ENCODE assay signal across 30 cellular contexts in genomic region chr12:4325984-4326383, GRCh38. TPM values are rescaled to one million over a fixed set of nuclear protein-coding genes. Genes with fewer than 3 reads are reported as not detected.
DNase-seq lines count a peak whose midpoint lies in the region; ATAC-seq, FAIRE-seq and TF ChIP-seq lines count a peak whose summit lies in the region.
"Had no signal": no experiment of that assay in that cellular context is flagged by ENCODE, and none has a peak within 500 bp of the region (broad histone marks: within the 10 kb centered on the region; RNA-seq: fewer than 3 reads in every experiment).

No MANE protein-coding gene starts in this region.

- H3K4me1 Mint-ChIP-seq in neural crest cell = peaks cover 36% of the 10 kb centered on the region

- DNase-seq in Right ventricle myocardium superior = no peak
- DNase-seq in cardiac septum (ENCODE audit: low spot score) = no peak
- DNase-seq in GM12878 (ENCODE audit: low read depth, low spot score) = no peak
- DNase-seq in neural crest cell (ENCODE audit: low read depth, low spot score) = no peak
- DNase-seq in transverse colon = no peak
- no peak for DNase-seq in activated effector memory CD4-positive, alpha-beta T cell treated with anti-CD3 and anti-CD28 coated beads, Interleukin-2, amount 50 U/mL, for 16 hours
- no peak for DNase-seq in OCI-LY7 (ENCODE audit: low spot score)
- DNase-seq in Kasumi-1 (lab: John Stamatoyannopoulos, UW) = no peak
- DNase-seq: 8988T; ACHN; BE2C; DMS153; DND-41; HCEC 1CT; NCI-H1105; NCI-H2029; NCI-H446 treated with DMSO at 0.1 percent for 48 hours; NCI-H526; NCI-H82; NK-92 treated with Interleukin-12 subunit alpha and Interleukin-12 subunit beta, amount 100 ng/mL, for 24 hours; PC-9 had no signal

- H3K36me3 ChIP-seq in GM12878 (ENCODE audit: control insufficient read depth in 2 of 2, insufficient read depth in 2 of 2, low read length in 1 of 2) (no peaks in the 10 kb centered on the region; a peak in 1 of 4 replicates), transverse colon (no peaks in the 10 kb centered on the region), OCI-LY7 (ENCODE audit: insufficient read depth, low read length) (peaks cover 41% of the 10 kb centered on the region)
- H3K36me3 ChIP-seq: BE2C had no signal

- peak overlapping the region; percentile 69 for H3K4me3 Mint-ChIP-seq in neural crest cell
- H3K4me3 Mint-ChIP-seq: CD14-positive monocyte, IgD-negative memory B cell had no signal

- RAD21 ChIA-PET in GM12878 (lab: Charles Lee; ENCODE audit: unreplicated experiment) = interaction anchor here (0.6 to 1.6 kb wide), 3 partner anchors 49 to 361 kb away, joined by 4 to 6 read pairs (median 5); no protein-coding TSS in a partner anchor

- H3K27ac ChIP-seq in GM12878 (ENCODE audit: control insufficient read depth, insufficient read depth) (no peak overlapping the region), transverse colon (peak overlapping the region in 3 of 4 donors; percentile 3 to 21 (median 6)), OCI-LY7 (ENCODE audit: low read depth, low read length, poor library complexity, severe bottlenecking) (no peak overlapping the region)
- H3K27ac ChIP-seq: HL-60, KMS-11, PC-9, SJSA1 had no signal

- FAIRE-seq in GM12878 (lab: Jason Lieb, UNC) = no peak
- FAIRE-seq: GM19239, H1 had no signal

- TF ChIP-seq POLR2A in GM12878 (IDR thresholded peaks at IDR 0.05; ENCODE audit: low read depth, low read length) (no peak), transverse colon (IDR thresholded peaks at IDR 0.05) (no peak)

- no peak overlapping the region for H3K27ac Mint-ChIP-seq in neural crest cell (ENCODE audit: unreplicated experiment)
- H3K27ac Mint-ChIP-seq: CD14-positive monocyte had no signal

- H4K20me1 ChIP-seq in GM12878 (ENCODE audit: control insufficient read depth, insufficient read depth) (no peaks in the 10 kb centered on the region), OCI-LY7 (ENCODE audit: insufficient read depth, low read length) (peaks cover 9% of the 10 kb centered on the region; the same call in 1 of the 2 replicates)

- H3K79me2 ChIP-seq in GM12878 (ENCODE audit: control insufficient read depth, insufficient read depth, low read length) (peaks cover 60% of the 10 kb centered on the region), OCI-LY7 (ENCODE audit: insufficient read depth, low read depth, low read length) (peaks cover 94% of the 10 kb centered on the region; the same call in 1 of the 2 replicates)

- no peak overlapping the region for H3K9ac ChIP-seq in GM12878 (ENCODE audit: control insufficient read depth, insufficient read depth, low read length)
- H3K9ac ChIP-seq: KMS-11 had no signal

- intact Hi-C loops in Right ventricle myocardium superior (cut with DNase I) (no loop called here), cardiac septum (cut with DNase I) (no loop called here), GM12878 (cut with micrococcal nuclease; ENCODE audit: unreplicated experiment) (no loop called here), transverse colon (cut with DNase I; ENCODE audit: low total_unique reads) (no loop called here), OCI-LY7 (cut with micrococcal nuclease; ENCODE audit: unreplicated experiment) (no loop called here)

- no peaks in the 10 kb centered on the region for H3K9me2 ChIP-seq in OCI-LY7 (ENCODE audit: insufficient read depth, low read length)

- in situ Hi-C loops in GM12878 (cut with MboI) (no loop called here), transverse colon (cut with MboI; ENCODE audit: low pct_ligation_motif_present in 1 of 4, low pct_unique_long_range_greater_than_20kb in 1 of 4, low sequenced_read_pairs in 3 of 4) (no loop called here)

- H3K36me3 Mint-ChIP-seq in neural crest cell (ENCODE audit: low read depth) = peaks cover 3% of the 10 kb centered on the region

- TF ChIP-seq CTCF in GM12878 (IDR thresholded peaks at IDR 0.05 in 2 of 3, conservative IDR thresholded peaks at IDR 0.05 in 1 of 3; ENCODE audit: control insufficient read depth in 2 of 3, extremely low read depth in 1 of 3, insufficient read depth in 1 of 3, low read depth in 3 of 3, low read length in 3 of 3) (no peak), neural crest cell (conservative IDR thresholded peaks at IDR 0.05) (no peak), transverse colon (IDR thresholded peaks at IDR 0.05) (no peak), OCI-LY7 (conservative IDR thresholded peaks at IDR 0.05; ENCODE audit: low read length) (no peak)

- H3K4me2 ChIP-seq in GM12878 (ENCODE audit: control insufficient read depth, insufficient read depth) = no peak overlapping the region
- H3K4me2 ChIP-seq in OCI-LY7 (ENCODE audit: low read length) = no peak overlapping the region
- H3K4me2 ChIP-seq: KMS-11, PC-9 had no signal

- SMC1A ChIA-PET in GM12878 (lab: Charles Lee; ENCODE audit: uncharacterized antibody, unreplicated experiment) = interaction anchor here (0.5 to 1.9 kb wide), 5 partner anchors 14 to 616 kb away, joined by 3 to 9 read pairs (median 3); no protein-coding TSS in a partner anchor

- H3K9me3 Mint-ChIP-seq in neural crest cell = no peaks in the 10 kb centered on the region
- H3K9me3 Mint-ChIP-seq: CD14-positive monocyte, IgD-negative memory B cell had no signal

- H3K4me1 ChIP-seq in GM12878 (ENCODE audit: control insufficient read depth, insufficient read depth, low read length) (peaks cover 3% of the 10 kb centered on the region; the same call in 1 of the 2 replicates), transverse colon (peaks cover 5 to 40% (median 20%) of the 10 kb centered on the region in 4 donors), OCI-LY7 (ENCODE audit: insufficient read depth, low read length, poor library complexity, severe bottlenecking) (peaks cover 36% of the 10 kb centered on the region)
- H3K4me1 ChIP-seq: BE2C had no signal

- 73% methylated on average over 4 of the region's 4 CpGs for WGBS in GM12878 (ENCODE audit: insufficient coverage, insufficient replicate concordance, low lambda C conversion rate, missing lambda C conversion rate)
- WGBS in transverse colon (ENCODE audit: low coverage in 1 of 2), 2 donors = 57 to 76% methylated on average over 4 of the region's 4 CpGs

- H3K4me3 ChIP-seq in GM12878 = peak overlapping the region; percentile 38; the same call in 1 of the 2 replicates
- no peak overlapping the region for H3K4me3 ChIP-seq in transverse colon
- H3K4me3 ChIP-seq in OCI-LY7 (ENCODE audit: low read depth, low read length, poor library complexity, severe bottlenecking) = no peak overlapping the region
- H3K4me3 ChIP-seq: PC-9, SJSA1 had no signal

- H3K9me3 ChIP-seq in GM12878 (replicated peaks; ENCODE audit: control insufficient read depth, insufficient read depth, low read length) = no peaks in the 10 kb centered on the region
- H3K9me3 ChIP-seq in transverse colon = no peaks in the 10 kb centered on the region
- no peaks in the 10 kb centered on the region for H3K9me3 ChIP-seq in OCI-LY7 (ENCODE audit: low read length)
- H3K9me3 ChIP-seq: BE2C, SJSA1 had no signal

- POLR2A ChIA-PET in GM12878 (lab: Charles Lee) = interaction anchor here (0.6 to 1.2 kb wide), 2 partner anchors 34 to 342 kb away, joined by 3 read pairs; no protein-coding TSS in a partner anchor
- POLR2A ChIA-PET in OCI-LY7 (lab: Charles Lee) = interaction anchor here (0.6 to 0.9 kb wide), 4 partner anchors 98 to 1293 kb away, joined by 3 read pairs; no protein-coding TSS in a partner anchor

- TF ChIP-seq RAD21 in GM12878 (IDR thresholded peaks at IDR 0.05; ENCODE audit: insufficient read depth, low read depth, low read length) = no peak

- no TSS peak for BruUV-seq in GM12878 (replicated peaks; lab: Mats Ljungman, UMichigan)
- no TSS peak for BruUV-seq in OCI-LY7 (replicated peaks; lab: Mats Ljungman, UMichigan)

- no peak for TF ChIP-seq EP300 in GM12878 (IDR thresholded peaks at IDR 0.05; ENCODE audit: borderline replicate concordance in 1 of 2, control insufficient read depth in 1 of 2, low read depth in 2 of 2, low read length in 2 of 2)
- TF ChIP-seq EP300 in transverse colon (IDR thresholded peaks at IDR 0.05; ENCODE audit: low read depth) = no peak

- CTCF ChIA-PET in GM12878 (lab: Yijun Ruan, JAX) = interaction anchor here (1.1 kb wide), 1 partner anchor 441 kb away, joined by 4 read pairs; no protein-coding TSS in a partner anchor
- CTCF ChIA-PET in OCI-LY7 (lab: Charles Lee; ENCODE audit: unreplicated experiment) = no interaction called here

- ATAC-seq in Right ventricle myocardium superior (ENCODE audit: poor library complexity) = peak; percentile 5
- no peak for ATAC-seq in GM12878
- ATAC-seq: Right ventricle myocardium inferior had no signal

- H3K27me3 Mint-ChIP-seq in neural crest cell (ENCODE audit: low read depth) = no peaks in the 10 kb centered on the region
- H3K27me3 Mint-ChIP-seq: IgD-negative memory B cell had no signal

- no peak overlapping the region for H2AFZ ChIP-seq in GM12878 (ENCODE audit: control insufficient read depth, low read depth, low read length)
- no peak overlapping the region for H2AFZ ChIP-seq in OCI-LY7 (ENCODE audit: low read length)
- H2AFZ ChIP-seq: PC-9 had no signal

- H3K27me3 ChIP-seq in GM12878 (replicated peaks in 1 of 2; ENCODE audit: control insufficient read depth in 2 of 2, insufficient read depth in 2 of 2, low read length in 1 of 2) (no peaks in the 10 kb centered on the region), transverse colon (no peaks in the 10 kb centered on the region)
- H3K27me3 ChIP-seq: BE2C, SJSA1 had no signal

RNA-seq across cellular contexts. Expression of gene TIGAR, which starts 5.0 kb away (rescaled TPM):
- total RNA-seq in Right ventricle myocardium superior = 13.6 TPM
- total RNA-seq in cardiac septum = 13.0 TPM
- 3.7 and 4.3 TPM in 2 replicates for total RNA-seq in GM12878 (2013; cell fraction: nucleolus; rRNA removed)
- 8.7 and 10.6 TPM in 2 replicates for total RNA-seq in GM12878 (2014; rRNA removed)
- 10.4 and 10.7 TPM in 2 replicates for total RNA-seq in GM12878 (2014; rRNA removed; fragmentation: Illumina TruSeq; extraction: Trizol)
- 7.6 and 11.5 TPM in 2 replicates for total RNA-seq in GM12878 (2021)
- 5.8 TPM for polyA plus RNA-seq in GM12878 (2011; ENCODE audit: low read depth)
- 10.1 and 39.4 TPM in 2 replicates for polyA plus RNA-seq in GM12878 (2011; rRNA removed)
- polyA plus RNA-seq in GM12878 (2011; cell fraction: cytosol; rRNA removed) = 4.1 and 5.4 TPM in 2 replicates
- 3.6 and 4.6 TPM in 2 replicates for polyA plus RNA-seq in GM12878 (2011; cell fraction: nucleus; rRNA removed)
- polyA plus RNA-seq in GM12878 (2012) = 7.6 and 8.1 TPM in 2 replicates
- polyA plus RNA-seq in GM12878 (2014; fragmentation: Illumina TruSeq; extraction: Trizol) = 18.9 and 21.8 TPM in 2 replicates
- polyA plus RNA-seq in GM12878 (2014; fragmentation: Nextera tagmentation; extraction: Ambion mirVana) = 10 to 100 TPM; 32.9 to 45.7 TPM
- 14.1 and 15.9 TPM in 2 replicates for polyA plus RNA-seq in GM12878 (2014; rRNA removed)
- polyA plus RNA-seq in GM12878 (2016; fragmentation: Nextera tagmentation; extraction: Ambion mirVana) = 10 to 100 TPM; 39.0 to 40.6 TPM
- polyA minus RNA-seq in GM12878 (2011; rRNA and poly(A)+ RNA removed) = 2.7 and 3.1 TPM in 2 replicates
- 0.67 and 1.2 TPM in 2 replicates for polyA minus RNA-seq in GM12878 (2011; cell fraction: cytosol; rRNA and poly(A)+ RNA removed)
- 2.2 and 5.0 TPM in 2 replicates for polyA minus RNA-seq in GM12878 (2011; cell fraction: nucleus; rRNA and poly(A)+ RNA removed)
- 15.4 and 18.1 TPM in 2 replicates for total RNA-seq in neural crest cell
- 10 to 100 TPM in 1 of 4 donors, 1 to 10 TPM in 3; 2.6 to 26.6 (median 4.4) TPM for total RNA-seq in transverse colon
- 8.0 and 15.4 TPM in 2 replicates for total RNA-seq in OCI-LY7 (2014; rRNA removed; shearing (Covaris generic))
- total RNA-seq in OCI-LY7 (2022) = 18.2 and 24.7 TPM in 2 replicates

RNA-seq across cellular contexts. Expression of gene CCND2, which starts 52.4 kb away (rescaled TPM):
- total RNA-seq in Right ventricle myocardium superior (206 TPM), cardiac septum (478 TPM), GM12878 (2014; rRNA removed) (141 and 159 TPM in 2 replicates), GM12878 (2014; rRNA removed; fragmentation: Illumina TruSeq; extraction: Trizol) (162 and 163 TPM in 2 replicates), GM12878 (2021) (248 and 260 TPM in 2 replicates), neural crest cell (186 TPM in 2 replicates), transverse colon (100 to 1,000 TPM in 1 of 4 donors, 10 to 100 TPM in 3; 32.9 to 132 (median 58.8) TPM), OCI-LY7 (2022) (not detected in 2 replicates)
- 335 and 378 TPM in 2 replicates for total RNA-seq in GM12878 (2013; cell fraction: nucleolus; rRNA removed)
- polyA plus RNA-seq in GM12878 (2011; ENCODE audit: low read depth) = 36.8 TPM
- polyA plus RNA-seq in GM12878 (2011; rRNA removed) (256 and 263 TPM in 2 replicates), GM12878 (2014; fragmentation: Illumina TruSeq; extraction: Trizol) (37.5 and 44.7 TPM in 2 replicates), GM12878 (2014; fragmentation: Nextera tagmentation; extraction: Ambion mirVana) (100 to 1,000 TPM in 1 of 2 experiments, 10 to 100 TPM in 1; 30.1 to 100 TPM), GM12878 (2014; rRNA removed) (73.6 and 78.9 TPM in 2 replicates), GM12878 (2016; fragmentation: Nextera tagmentation; extraction: Ambion mirVana) (100 to 1,000 TPM; 183 to 200 TPM)
- 171 and 198 TPM in 2 replicates for polyA plus RNA-seq in GM12878 (2011; cell fraction: cytosol; rRNA removed)
- polyA plus RNA-seq in GM12878 (2011; cell fraction: nucleus; rRNA removed) = 186 and 241 TPM in 2 replicates
- 55.9 and 67.6 TPM in 2 replicates for polyA plus RNA-seq in GM12878 (2012)
- polyA minus RNA-seq in GM12878 (2011; rRNA and poly(A)+ RNA removed) = 651 and 710 TPM in 2 replicates
- polyA minus RNA-seq in GM12878 (2011; cell fraction: cytosol; rRNA and poly(A)+ RNA removed) = 245 and 274 TPM in 2 replicates
- polyA minus RNA-seq in GM12878 (2011; cell fraction: nucleus; rRNA and poly(A)+ RNA removed) = 123 and 187 TPM in 2 replicates
- not detected in 2 replicates for total RNA-seq in OCI-LY7 (2014; rRNA removed; shearing (Covaris generic))
- total RNA-seq: RPMI7951 had no signal

RNA-seq across cellular contexts. Expression of gene FGF23, which starts 53.5 kb away (rescaled TPM):
- total RNA-seq in Right ventricle myocardium superior (not detected), cardiac septum (0.46 TPM), GM12878 (2014; rRNA removed) (not detected in 2 replicates), GM12878 (2014; rRNA removed; fragmentation: Illumina TruSeq; extraction: Trizol) (not detected in 2 replicates), GM12878 (2021) (not detected in 2 replicates), neural crest cell (0.16 and 0.25 TPM in 2 replicates), transverse colon (not detected), OCI-LY7 (2022) (not detected in 2 replicates)
- total RNA-seq in GM12878 (2013; cell fraction: nucleolus; rRNA removed) = not detected in 2 replicates
- not detected for polyA plus RNA-seq in GM12878 (2011; ENCODE audit: low read depth)
- polyA plus RNA-seq in GM12878 (2011; rRNA removed) (not detected in 2 replicates), GM12878 (2014; fragmentation: Illumina TruSeq; extraction: Trizol) (not detected in 2 replicates), GM12878 (2014; fragmentation: Nextera tagmentation; extraction: Ambion mirVana) (not detected), GM12878 (2014; rRNA removed) (not detected in 2 replicates), GM12878 (2016; fragmentation: Nextera tagmentation; extraction: Ambion mirVana) (not detected)
- polyA plus RNA-seq in GM12878 (2011; cell fraction: cytosol; rRNA removed) = not detected in 2 replicates
- polyA plus RNA-seq in GM12878 (2011; cell fraction: nucleus; rRNA removed) = not detected in 2 replicates
- not detected in 2 replicates for polyA plus RNA-seq in GM12878 (2012)
- not detected in 2 replicates for polyA minus RNA-seq in GM12878 (2011; rRNA and poly(A)+ RNA removed)
- polyA minus RNA-seq in GM12878 (2011; cell fraction: cytosol; rRNA and poly(A)+ RNA removed) = not detected in 2 replicates
- not detected in 2 replicates for polyA minus RNA-seq in GM12878 (2011; cell fraction: nucleus; rRNA and poly(A)+ RNA removed)
- 0.16 TPM in 1 of 2 replicates, not detected in the other for total RNA-seq in OCI-LY7 (2014; rRNA removed; shearing (Covaris generic))
- total RNA-seq: PC-9, Right ventricle myocardium inferior, RPMI7951, SJSA1 had no signal
- polyA plus RNA-seq: CD14-positive monocyte, IgD-negative memory B cell had no signal

Comparison
In these comparisons a context has a peak if more than half of its experiments do, and no peak if none do; other contexts are left out.
1. H3K27ac ChIP-seq: peak in transverse colon (3 of 4); none in GM12878 (single experiment) and OCI-LY7 (single experiment).
2. RNA of gene CCND2, which starts 52.4 kb away (total RNA-seq): 478 TPM in cardiac septum (single experiment), 206 TPM in Right ventricle myocardium superior (single experiment), 186 TPM in neural crest cell, 141 to 378 TPM in GM12878 and 32.9 to 132 TPM in transverse colon; not detected in OCI-LY7; every median in the first group is over 10 times any median in the second.